ENCODE assay signal across 16 cellular contexts in genomic region chr19:4305659-4306058, GRCh38. TPM values are rescaled to one million over a fixed set of nuclear protein-coding genes. Genes with fewer than 3 reads are reported as not detected.
DNase-seq lines count a peak whose midpoint lies in the region; ATAC-seq, FAIRE-seq and TF ChIP-seq lines count a peak whose summit lies in the region.
"Had no signal": no experiment of that assay in that cellular context is flagged by ENCODE, and none has a peak within 500 bp of the region (broad histone marks: within the 10 kb centered on the region; RNA-seq: fewer than 3 reads in every experiment).

No MANE protein-coding gene starts in this region.

- H3K27ac ChIP-seq in sigmoid colon = no peak overlapping the region
- no peak overlapping the region for H3K27ac ChIP-seq in SJCRH30
- H3K27ac ChIP-seq: left lung, suprapubic skin had no signal

- H3K36me3 ChIP-seq in sigmoid colon (no peaks in the 10 kb centered on the region), SJCRH30 (peaks cover 7% of the 10 kb centered on the region; the same call in 1 of the 2 replicates)
- H3K36me3 ChIP-seq: left lung, suprapubic skin had no signal

- no peaks in the 10 kb centered on the region for H3K9me3 Mint-ChIP-seq in stimulated activated naive CD8-positive, alpha-beta T cell treated with anti-CD3 and anti-CD28 coated beads, Interleukin-15, Interleukin-2, amounts not matched to agents 100 ng/mL and 50 ng/mL, for 24 hours
- no peaks in the 10 kb centered on the region for H3K9me3 Mint-ChIP-seq in activated naive CD8-positive, alpha-beta T cell (ENCODE audit: low read depth)
- H3K9me3 Mint-ChIP-seq in mesothelial cell of epicardium = no peaks in the 10 kb centered on the region

- H3K36me3 Mint-ChIP-seq in stimulated activated naive CD8-positive, alpha-beta T cell treated with anti-CD3 and anti-CD28 coated beads, Interleukin-15, Interleukin-2, amounts not matched to agents 100 ng/mL and 50 ng/mL, for 24 hours (ENCODE audit: low read depth) = no peaks in the 10 kb centered on the region
- no peaks in the 10 kb centered on the region for H3K36me3 Mint-ChIP-seq in activated naive CD8-positive, alpha-beta T cell
- peaks cover 3% of the 10 kb centered on the region for H3K36me3 Mint-ChIP-seq in mesothelial cell of epicardium

- peak overlapping the region; percentile 36 for H3K27ac Mint-ChIP-seq in stimulated activated naive CD8-positive, alpha-beta T cell treated with anti-CD3 and anti-CD28 coated beads, Interleukin-15, Interleukin-2, amounts not matched to agents 100 ng/mL and 50 ng/mL, for 24 hours
- no peak overlapping the region for H3K27ac Mint-ChIP-seq in activated naive CD8-positive, alpha-beta T cell
- no peak overlapping the region for H3K27ac Mint-ChIP-seq in mesothelial cell of epicardium

- H3K4me1 Mint-ChIP-seq in stimulated activated naive CD8-positive, alpha-beta T cell treated with anti-CD3 and anti-CD28 coated beads, Interleukin-15, Interleukin-2, amounts not matched to agents 100 ng/mL and 50 ng/mL, for 24 hours (ENCODE audit: low read depth) = peaks cover 26% of the 10 kb centered on the region
- peaks cover 26% of the 10 kb centered on the region for H3K4me1 Mint-ChIP-seq in activated naive CD8-positive, alpha-beta T cell (ENCODE audit: low read depth)
- H3K4me1 Mint-ChIP-seq in mesothelial cell of epicardium = peaks cover 6% of the 10 kb centered on the region

- TF ChIP-seq EP300 in sigmoid colon (IDR thresholded peaks at IDR 0.05) = no peak

- intact Hi-C loops in sigmoid colon (cut with DNase I) = no loop called here

- H3K4me3 ChIP-seq in sigmoid colon (no peak overlapping the region), SJCRH30 (no peak overlapping the region)
- H3K4me3 ChIP-seq: left lung, suprapubic skin had no signal

- FAIRE-seq in D721Med (lab: Jason Lieb, UNC) = no peak

- no peak for DNase-seq in stimulated activated naive CD8-positive, alpha-beta T cell treated with anti-CD3 and anti-CD28 coated beads, Interleukin-15, Interleukin-2, amounts not matched to agents 100 U/mL and 50 U/mL, for 24 hours
- DNase-seq in mesothelial cell of epicardium (ENCODE audit: low spot score in 2 of 2, unreplicated experiment in 2 of 2) (no peak), sigmoid colon (no peak), D721Med (ENCODE audit: insufficient read length, low spot score) (no peak), SJCRH30 (no peak), T-helper 9 cell (no peak)
- DNase-seq: activated CD8-positive, alpha-beta memory T cell treated with anti-CD3 and anti-CD28 coated beads for 24 hours; caudate nucleus; Karpas-422; left lung; NCI-H1417 treated with DMSO at 0.1 percent for 48 hours; SHP77 treated with DMSO at 0.1 percent for 48 hours had no signal

- no peaks in the 10 kb centered on the region for H3K27me3 Mint-ChIP-seq in stimulated activated naive CD8-positive, alpha-beta T cell treated with anti-CD3 and anti-CD28 coated beads, Interleukin-15, Interleukin-2, amounts not matched to agents 100 ng/mL and 50 ng/mL, for 24 hours
- no peaks in the 10 kb centered on the region for H3K27me3 Mint-ChIP-seq in activated naive CD8-positive, alpha-beta T cell
- no peaks in the 10 kb centered on the region for H3K27me3 Mint-ChIP-seq in mesothelial cell of epicardium (ENCODE audit: low read depth)

- peak overlapping the region; percentile 58 for H3K4me3 Mint-ChIP-seq in stimulated activated naive CD8-positive, alpha-beta T cell treated with anti-CD3 and anti-CD28 coated beads, Interleukin-15, Interleukin-2, amounts not matched to agents 100 ng/mL and 50 ng/mL, for 24 hours
- H3K4me3 Mint-ChIP-seq in activated naive CD8-positive, alpha-beta T cell = peak overlapping the region; percentile 65
- H3K4me3 Mint-ChIP-seq in mesothelial cell of epicardium = peak overlapping the region; percentile 58

- H3K9me3 ChIP-seq in sigmoid colon = no peaks in the 10 kb centered on the region
- H3K9me3 ChIP-seq in SJCRH30 (replicated peaks) = no peaks in the 10 kb centered on the region
- H3K9me3 ChIP-seq: left lung, suprapubic skin had no signal

- H3K27me3 ChIP-seq in sigmoid colon (peaks cover 0 to 23% (median 22%) of the 10 kb centered on the region in 3 donors), SJCRH30 (no peaks in the 10 kb centered on the region)

- H3K4me1 ChIP-seq in sigmoid colon = peaks cover 0 to 10% (median 4%) of the 10 kb centered on the region in 4 donors
- peaks cover 7% of the 10 kb centered on the region for H3K4me1 ChIP-seq in SJCRH30

- 74 to 89% methylated on average over 16 of the region's 16 CpGs for WGBS in sigmoid colon, 2 donors

- TF ChIP-seq CTCF in mesothelial cell of epicardium (IDR thresholded peaks at IDR 0.05; ENCODE audit: unreplicated experiment) (no peak), sigmoid colon (IDR thresholded peaks at IDR 0.05) (no peak), D721Med (IDR thresholded peaks at IDR 0.05; ENCODE audit: insufficient read depth, missing control alignments) (no peak)

- TF ChIP-seq POLR2A in sigmoid colon (IDR thresholded peaks at IDR 0.05) = no peak

- no peak for ATAC-seq in stimulated activated naive CD8-positive, alpha-beta T cell treated with anti-CD3 and anti-CD28 coated beads, Interleukin-15, Interleukin-2, amounts not matched to agents 100 U/mL and 50 U/mL, for 24 hours
- ATAC-seq: left lung had no signal

RNA-seq across cellular contexts. Expression of gene FSD1, which starts 1.3 kb away (rescaled TPM):
- total RNA-seq in mesothelial cell of epicardium (16.4 to 17.7 TPM (median 17.1 TPM) in 3 replicates), sigmoid colon (1 to 10 TPM in 2 of 4 donors, not detected in 2; 1.1 to 1.5 TPM)
- polyA plus RNA-seq in sigmoid colon = 1 to 10 TPM in 2 of 3 donors, not detected in 1; 1.6 to 2.6 TPM
- total RNA-seq in SJCRH30 (2014; rRNA removed; shearing (Covaris generic)) = 23.5 and 24.7 TPM in 2 replicates
- total RNA-seq: suprapubic skin had no signal

RNA-seq across cellular contexts. Expression of gene TMIGD2, which starts 3.5 kb away (rescaled TPM):
- total RNA-seq in mesothelial cell of epicardium = 0.29 TPM in 1 of 3 replicates, not detected in the others
- total RNA-seq in sigmoid colon = not detected
- 1 to 10 TPM in 1 of 3 donors, under 1 TPM in 1, not detected in 1; 0.60 to 6.3 TPM for polyA plus RNA-seq in sigmoid colon
- 0.30 and 1.5 TPM in 2 replicates for total RNA-seq in SJCRH30 (2014; rRNA removed; shearing (Covaris generic))
- total RNA-seq: fibroblast of villous mesenchyme, suprapubic skin had no signal

RNA-seq across cellular contexts. Expression of gene SHD, which starts 26.6 kb away (rescaled TPM):
- 3.2 to 4.8 TPM (median 4.0 TPM) in 3 replicates for total RNA-seq in mesothelial cell of epicardium
- not detected for total RNA-seq in sigmoid colon
- polyA plus RNA-seq in sigmoid colon = 10 to 100 TPM; 18.8 to 84.7 (median 68.0) TPM
- total RNA-seq in SJCRH30 (2014; rRNA removed; shearing (Covaris generic)) = 97.9 and 101 TPM in 2 replicates
- total RNA-seq: fibroblast of villous mesenchyme, left lung, suprapubic skin had no signal

RNA-seq across cellular contexts. Expression of gene STAP2, which starts 33.0 kb away (rescaled TPM):
- total RNA-seq in mesothelial cell of epicardium (74.0 to 79.4 TPM (median 75.3 TPM) in 3 replicates), sigmoid colon (1 to 10 TPM in 3 of 4 donors, under 1 TPM in 1; 0.99 to 5.5 (median 2.7) TPM)
- 100 to 1,000 TPM; 146 to 313 (median 199) TPM for polyA plus RNA-seq in sigmoid colon
- total RNA-seq in SJCRH30 (2014; rRNA removed; shearing (Covaris generic)) = 9.7 and 11.9 TPM in 2 replicates

RNA-seq across cellular contexts. Expression of gene MPND, which starts 37.7 kb away (rescaled TPM):
- 34.6 to 42.4 TPM (median 42.2 TPM) in 3 replicates for total RNA-seq in mesothelial cell of epicardium
- total RNA-seq in sigmoid colon = 10 to 100 TPM in 1 of 4 donors, 1 to 10 TPM in 3; 8.6 to 13.3 (median 9.3) TPM
- 10 to 100 TPM; 38.2 to 65.2 (median 60.1) TPM for polyA plus RNA-seq in sigmoid colon
- total RNA-seq in SJCRH30 (2014; rRNA removed; shearing (Covaris generic)) = 3.8 and 8.3 TPM in 2 replicates

Comparison
In these comparisons a context has a peak if more than half of its experiments do, and no peak if none do; other contexts are left out.
1. RNA of gene SHD, which starts 26.6 kb away (total RNA-seq): 97.9 to 101 TPM in SJCRH30; 3.2 to 4.8 TPM in mesothelial cell of epicardium and not detected in sigmoid colon; every median in the first group is over 10 times any median in the second.
2. Peak in every context shown above with its lines, with median percentiles within 50 percentile points of each other: H3K4me3 Mint-ChIP-seq.